Comparison of ENCODE assay signal across 8 cellular contexts in the genomic region with DNA sequence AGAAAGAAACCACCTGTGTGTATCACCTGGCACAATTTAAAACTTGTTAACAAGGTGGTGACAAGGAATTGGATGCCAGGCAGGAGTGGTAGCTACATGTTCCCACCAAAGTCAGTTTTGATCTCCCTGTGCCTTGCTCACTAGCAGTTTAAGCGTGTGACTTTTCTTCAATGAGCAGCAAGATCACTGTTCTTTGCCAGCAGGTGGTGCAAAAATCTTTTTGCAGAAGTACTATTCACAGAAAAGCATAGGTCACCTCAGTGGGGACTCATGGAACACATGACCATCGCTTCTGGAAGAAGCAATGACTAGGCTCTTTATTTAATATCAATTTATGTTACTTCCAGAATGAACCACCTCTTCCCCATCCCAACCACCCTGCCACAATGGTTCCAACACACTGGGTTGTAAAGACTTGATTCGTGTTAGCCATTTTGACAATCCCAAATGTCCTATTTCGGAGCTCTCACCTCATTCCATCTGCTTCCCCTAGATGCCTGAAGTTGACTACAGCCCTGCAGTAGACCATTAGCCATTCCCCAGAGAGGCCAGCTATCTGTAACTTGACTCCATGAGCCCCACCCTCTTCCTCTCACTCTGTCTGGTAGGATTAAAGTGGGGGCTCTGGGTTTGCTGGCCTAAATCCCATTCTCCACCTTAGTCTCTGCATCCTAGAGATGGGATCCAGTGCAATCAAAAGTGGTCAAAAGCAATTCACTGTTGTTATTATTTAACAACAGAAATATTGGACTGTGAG. TPM values are rescaled to one million over a fixed set of nuclear protein-coding genes. Genes with fewer than 3 reads are reported as not detected.
DNase-seq lines count a peak whose midpoint lies in the region; ATAC-seq and TF ChIP-seq lines count a peak whose summit lies in the region.

No MANE protein-coding gene starts in this region.

- no peak for TF ChIP-seq CTCF in WTC11 (IDR thresholded peaks at IDR 0.05)

- POLR2A ChIA-PET in WTC11 (lab: Charles Lee) = no interaction called here

- no peaks in the 10 kb centered on the region for H3K36me3 Mint-ChIP-seq in WTC11

- DNase-seq in COLO829 (ENCODE audit: low spot score) (peak; percentile 63), WTC11 (ENCODE audit: low spot score) (peak; percentile 17), kidney tubule cell (ENCODE audit: low spot score) (peak; percentile 70), HuH-7 (ENCODE audit: low spot score) (no peak), NCI-H1436 treated with DMSO at 0.1 percent for 48 hours (lab: John Stamatoyannopoulos, UW) (no peak)

- H3K27me3 Mint-ChIP-seq in WTC11 (ENCODE audit: low read depth) = no peaks in the 10 kb centered on the region; the same call in 1 of the 2 replicates

- H3K9me3 Mint-ChIP-seq in WTC11 = no peaks in the 10 kb centered on the region

- peaks cover 32% of the 10 kb centered on the region for H3K4me1 Mint-ChIP-seq in WTC11

- ATAC-seq in HG02884 (IDR thresholded peaks at IDR 0.05; ENCODE audit: unreplicated experiment) (peak; percentile 47), WTC11 (peak; percentile 90), HG02588 (IDR thresholded peaks at IDR 0.05; ENCODE audit: unreplicated experiment) (no peak), GM19395 (IDR thresholded peaks at IDR 0.05; ENCODE audit: unreplicated experiment) (no peak)

- no peak overlapping the region for H3K27ac Mint-ChIP-seq in WTC11

- no peak overlapping the region for H3K4me3 Mint-ChIP-seq in WTC11

- CTCF ChIA-PET in WTC11 (lab: Charles Lee) = interaction anchor here (0.6 to 0.9 kb wide), 2 partner anchors 10 to 37 kb away, joined by 3 read pairs; no protein-coding TSS in a partner anchor

TF ChIP-seq in WTC11, 78 proteins besides CTCF, POLR2A, EP300 and RAD21:
- TF ChIP-seq AFF4 (CRISPR knock-in tag; IDR thresholded peaks at IDR 0.05; ENCODE audit: borderline replicate concordance) (no peak), SMAD3 (CRISPR knock-in tag; IDR thresholded peaks at IDR 0.05; ENCODE audit: borderline replicate concordance) (no peak), MLX (CRISPR knock-in tag; IDR thresholded peaks at IDR 0.05) (no peak)
- TF ChIP-seq, protein P1, sequence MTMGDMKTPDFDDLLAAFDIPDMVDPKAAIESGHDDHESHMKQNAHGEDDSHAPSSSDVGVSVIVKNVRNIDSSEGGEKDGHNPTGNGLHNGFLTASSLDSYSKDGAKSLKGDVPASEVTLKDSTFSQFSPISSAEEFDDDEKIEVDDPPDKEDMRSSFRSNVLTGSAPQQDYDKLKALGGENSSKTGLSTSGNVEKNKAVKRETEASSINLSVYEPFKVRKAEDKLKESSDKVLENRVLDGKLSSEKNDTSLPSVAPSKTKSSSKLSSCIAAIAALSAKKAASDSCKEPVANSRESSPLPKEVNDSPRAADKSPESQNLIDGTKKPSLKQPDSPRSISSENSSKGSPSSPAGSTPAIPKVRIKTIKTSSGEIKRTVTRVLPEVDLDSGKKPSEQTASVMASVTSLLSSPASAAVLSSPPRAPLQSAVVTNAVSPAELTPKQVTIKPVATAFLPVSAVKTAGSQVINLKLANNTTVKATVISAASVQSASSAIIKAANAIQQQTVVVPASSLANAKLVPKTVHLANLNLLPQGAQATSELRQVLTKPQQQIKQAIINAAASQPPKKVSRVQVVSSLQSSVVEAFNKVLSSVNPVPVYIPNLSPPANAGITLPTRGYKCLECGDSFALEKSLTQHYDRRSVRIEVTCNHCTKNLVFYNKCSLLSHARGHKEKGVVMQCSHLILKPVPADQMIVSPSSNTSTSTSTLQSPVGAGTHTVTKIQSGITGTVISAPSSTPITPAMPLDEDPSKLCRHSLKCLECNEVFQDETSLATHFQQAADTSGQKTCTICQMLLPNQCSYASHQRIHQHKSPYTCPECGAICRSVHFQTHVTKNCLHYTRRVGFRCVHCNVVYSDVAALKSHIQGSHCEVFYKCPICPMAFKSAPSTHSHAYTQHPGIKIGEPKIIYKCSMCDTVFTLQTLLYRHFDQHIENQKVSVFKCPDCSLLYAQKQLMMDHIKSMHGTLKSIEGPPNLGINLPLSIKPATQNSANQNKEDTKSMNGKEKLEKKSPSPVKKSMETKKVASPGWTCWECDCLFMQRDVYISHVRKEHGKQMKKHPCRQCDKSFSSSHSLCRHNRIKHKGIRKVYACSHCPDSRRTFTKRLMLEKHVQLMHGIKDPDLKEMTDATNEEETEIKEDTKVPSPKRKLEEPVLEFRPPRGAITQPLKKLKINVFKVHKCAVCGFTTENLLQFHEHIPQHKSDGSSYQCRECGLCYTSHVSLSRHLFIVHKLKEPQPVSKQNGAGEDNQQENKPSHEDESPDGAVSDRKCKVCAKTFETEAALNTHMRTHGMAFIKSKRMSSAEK (CRISPR knock-in tag; IDR thresholded peaks at IDR 0.05; ENCODE audit: borderline replicate concordance) = no peak

RNA-seq across cellular contexts. Expression of gene TNFRSF19, which starts 59.1 kb away (rescaled TPM):
- total RNA-seq in WTC11 (2021) = 0.20 to 0.27 TPM (median 0.23 TPM) in 3 replicates

Comparison
In these comparisons a context has a peak if more than half of its experiments do, and no peak if none do; other contexts are left out.
1. DNase-seq: peak in COLO829 (single experiment), WTC11 (single experiment) and kidney tubule cell (single experiment); none in HuH-7 (single experiment) and NCI-H1436 treated with DMSO at 0.1 percent for 48 hours (single experiment).
2. ATAC-seq: peak in HG02884 (single experiment) and WTC11 (single experiment); none in HG02588 (single experiment) and GM19395 (single experiment).